Comparison of ENCODE assay signal across 8 cellular contexts in genomic region chr4:17578482-17578891, GRCh38. TPM values are rescaled to one million over a fixed set of nuclear protein-coding genes. Genes with fewer than 3 reads are reported as not detected.
DNase-seq lines count a peak whose midpoint lies in the region; ATAC-seq and TF ChIP-seq lines count a peak whose summit lies in the region.

No MANE protein-coding gene starts in this region.

- DNase-seq in GM19238 (ENCODE audit: insufficient read length, low spot score) (peak; percentile 36), mesenteric fat pad (ENCODE audit: low spot score) (no peak), AG20443 (ENCODE audit: low spot score) (no peak)
- DNase-seq in T-helper 2 cell treated with Interferon-gamma antibody and Interleukin-4, amounts not matched to agents 5 μg/mL and 100 μg/mL, for 36 hours (ENCODE audit: low spot score): no peak

- no peaks in the 10 kb centered on the region for H3K27me3 Mint-ChIP-seq in T-helper 2 cell treated with Interferon-gamma antibody and Interleukin-4, amounts not matched to agents 5 μg/mL and 100 μg/mL, for 36 hours (ENCODE audit: low read depth)
- H3K27me3 Mint-ChIP-seq in stimulated activated memory B cell treated with anti-CD40 and anti-IgM and Interleukin-4, amounts not matched to agents 10 μg/mL and 1 μg/mL and 100 μg/mL, for 72 hours: no peaks in the 10 kb centered on the region

- TF ChIP-seq CTCF in gastroesophageal sphincter (IDR thresholded peaks at IDR 0.05): no peak

- H3K9me3 Mint-ChIP-seq in T-helper 2 cell treated with Interferon-gamma antibody and Interleukin-4, amounts not matched to agents 5 μg/mL and 100 μg/mL, for 36 hours: no peaks in the 10 kb centered on the region
- no peaks in the 10 kb centered on the region for H3K9me3 Mint-ChIP-seq in stimulated activated memory B cell treated with anti-CD40 and anti-IgM and Interleukin-4, amounts not matched to agents 10 μg/mL and 1 μg/mL and 100 μg/mL, for 72 hours

- WGBS in gastroesophageal sphincter (ENCODE audit: low coverage in 1 of 2), 2 donors: 53 to 71% methylated on average over 3 to 6 of the region's 6 CpGs

- H3K9me3 ChIP-seq in BLaER1 (no peaks in the 10 kb centered on the region), gastroesophageal sphincter (no peaks in the 10 kb centered on the region)

- TF ChIP-seq EP300 in gastroesophageal sphincter (IDR thresholded peaks at IDR 0.05): no peak

- peaks cover 28% of the 10 kb centered on the region for H3K36me3 Mint-ChIP-seq in T-helper 2 cell treated with Interferon-gamma antibody and Interleukin-4, amounts not matched to agents 5 μg/mL and 100 μg/mL, for 36 hours (ENCODE audit: low read depth)
- peaks cover 18% of the 10 kb centered on the region for H3K36me3 Mint-ChIP-seq in stimulated activated memory B cell treated with anti-CD40 and anti-IgM and Interleukin-4, amounts not matched to agents 10 μg/mL and 1 μg/mL and 100 μg/mL, for 72 hours

- H3K36me3 ChIP-seq in BLaER1 (peaks cover 41% of the 10 kb centered on the region), gastroesophageal sphincter (peaks cover 2 to 32% of the 10 kb centered on the region in 2 donors)

- no peak for TF ChIP-seq POLR2A in gastroesophageal sphincter (IDR thresholded peaks at IDR 0.05)

- H3K4me3 ChIP-seq in BLaER1: peak overlapping the region; percentile 78
- H3K4me3 ChIP-seq in gastroesophageal sphincter: peak overlapping the region; percentile 66 to 76

- H3K4me3 Mint-ChIP-seq in T-helper 2 cell treated with Interferon-gamma antibody and Interleukin-4, amounts not matched to agents 5 μg/mL and 100 μg/mL, for 36 hours: peak overlapping the region; percentile 94
- H3K4me3 Mint-ChIP-seq in stimulated activated memory B cell treated with anti-CD40 and anti-IgM and Interleukin-4, amounts not matched to agents 10 μg/mL and 1 μg/mL and 100 μg/mL, for 72 hours: peak overlapping the region; percentile 85

- H3K4me1 Mint-ChIP-seq in T-helper 2 cell treated with Interferon-gamma antibody and Interleukin-4, amounts not matched to agents 5 μg/mL and 100 μg/mL, for 36 hours (ENCODE audit: low read depth): peaks cover 17% of the 10 kb centered on the region
- peaks cover 33% of the 10 kb centered on the region for H3K4me1 Mint-ChIP-seq in stimulated activated memory B cell treated with anti-CD40 and anti-IgM and Interleukin-4, amounts not matched to agents 10 μg/mL and 1 μg/mL and 100 μg/mL, for 72 hours

- peak overlapping the region; percentile 98 for H3K27ac Mint-ChIP-seq in T-helper 2 cell treated with Interferon-gamma antibody and Interleukin-4, amounts not matched to agents 5 μg/mL and 100 μg/mL, for 36 hours
- peak overlapping the region; percentile 87 for H3K27ac Mint-ChIP-seq in stimulated activated memory B cell treated with anti-CD40 and anti-IgM and Interleukin-4, amounts not matched to agents 10 μg/mL and 1 μg/mL and 100 μg/mL, for 72 hours

- H3K4me1 ChIP-seq in BLaER1 (peaks cover 37% of the 10 kb centered on the region), gastroesophageal sphincter (peaks cover 0 to 44% (median 11%) of the 10 kb centered on the region in 3 donors)

- peaks cover 13% of the 10 kb centered on the region; the same call in 1 of the 2 replicates for H4K20me1 ChIP-seq in BLaER1

- peak overlapping the region; percentile 97 for H3K4me2 ChIP-seq in BLaER1

- peak overlapping the region; percentile 88 for H3K9ac ChIP-seq in BLaER1

- no peaks in the 10 kb centered on the region for H3K27me3 ChIP-seq in BLaER1
- H3K27me3 ChIP-seq in gastroesophageal sphincter: no peaks in the 10 kb centered on the region

- ATAC-seq in HG03342 (IDR thresholded peaks at IDR 0.05; ENCODE audit: unreplicated experiment) (peak; percentile 36), gastroesophageal sphincter (no peak)
- no peak for ATAC-seq in stimulated activated memory B cell treated with anti-CD40 and anti-IgM and Interleukin-4, amounts not matched to agents 10 μg/mL and 1 μg/mL and 100 μg/mL, for 72 hours

- peak overlapping the region; percentile 86 for H3K27ac ChIP-seq in BLaER1
- H3K27ac ChIP-seq in gastroesophageal sphincter: peak overlapping the region in 3 of 4 donors; percentile 91 to 95 (median 92)

RNA-seq across cellular contexts. Expression of gene LAP3, which starts 1.5 kb away (rescaled TPM):
- total RNA-seq in gastroesophageal sphincter (10 to 100 TPM; 40.8 to 94.2 (median 80.1) TPM), mesenteric fat pad (110 TPM)

RNA-seq across cellular contexts. Expression of gene MED28, which starts 36.0 kb away (rescaled TPM):
- total RNA-seq in gastroesophageal sphincter (10 to 100 TPM; 12.9 to 23.3 (median 17.6) TPM), mesenteric fat pad (30.7 TPM)
